25 cellular contexts compared by ENCODE assay signal in the genomic region with DNA sequence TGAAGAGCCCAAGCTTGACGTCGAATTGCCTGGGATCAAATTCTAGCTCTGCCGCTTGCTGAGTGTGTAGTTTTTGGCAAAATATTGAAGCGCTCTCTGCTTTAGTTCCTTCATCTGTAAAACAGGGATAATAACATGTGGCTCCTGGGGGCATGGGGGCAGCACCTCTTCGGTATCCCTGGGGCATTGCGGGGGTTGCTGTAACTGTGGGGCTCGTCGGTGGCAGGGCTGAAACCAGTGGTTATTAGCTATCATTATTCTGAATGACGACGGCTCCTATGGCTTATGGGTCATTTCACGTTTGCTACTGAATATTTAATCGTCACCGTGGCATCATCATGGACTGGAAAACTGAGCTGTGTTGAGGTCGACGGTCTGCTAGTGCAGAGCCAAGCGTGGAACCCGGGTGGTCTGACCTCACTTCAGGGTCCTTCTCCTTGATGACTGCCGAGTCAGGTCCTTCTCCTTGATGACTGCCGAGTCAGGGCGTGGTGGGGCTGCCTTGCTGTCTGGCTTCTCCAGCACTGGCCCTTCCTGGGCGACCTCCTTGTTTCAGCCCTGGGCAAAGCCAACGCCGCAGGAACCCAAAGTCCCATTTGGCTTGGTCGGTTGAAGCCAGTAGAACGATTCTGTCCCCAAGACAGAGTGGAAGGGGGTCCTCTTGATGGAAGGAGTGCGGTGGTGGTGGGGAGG. TPM values are rescaled to one million over a fixed set of nuclear protein-coding genes. Genes with fewer than 3 reads are reported as not detected.
DNase-seq lines count a peak whose midpoint lies in the region; ATAC-seq and TF ChIP-seq lines count a peak whose summit lies in the region.
"Had no signal": no experiment of that assay in that cellular context is flagged by ENCODE, and none has a peak within 500 bp of the region (broad histone marks: within the 10 kb centered on the region; RNA-seq: fewer than 3 reads in every experiment).

No MANE protein-coding gene starts in this region.

- no peaks in the 10 kb centered on the region for H3K79me1 ChIP-seq in H9 (ENCODE audit: insufficient read depth, low read depth, low read length, poor library complexity, severe bottlenecking)

- no peaks in the 10 kb centered on the region for H3K9me3 ChIP-seq in SK-N-SH
- no peaks in the 10 kb centered on the region for H3K9me3 ChIP-seq in H9 (ENCODE audit: control insufficient read depth, low read depth, low read length)
- H3K9me3 ChIP-seq: stomach, transverse colon had no signal

- no peaks in the 10 kb centered on the region for H3K9me2 ChIP-seq in SK-N-SH

- H3K56ac ChIP-seq in H9 (ENCODE audit: insufficient read length, low read depth, low read length) = no peak overlapping the region

- H3K27ac Mint-ChIP-seq in H9 = peak overlapping the region in 1 of 3 experiments; percentile 34; a peak in 1 of 7 replicates
- no peak overlapping the region for H3K27ac Mint-ChIP-seq in osteocyte (ENCODE audit: unreplicated experiment)
- H3K27ac Mint-ChIP-seq: activated naive CD8-positive, alpha-beta T cell; activated T-helper 1 cell treated with anti-CD3 and anti-CD28 coated beads, Interleukin-12 subunit alpha, Interleukin-12 subunit beta, Interleukin-2, Interleukin-4 antibody, amounts not matched to agents 30 ng/mL and 10 ng/mL and 1 ng/mL, durations not matched to agents 14 hours and 24 hours and 36 hours; naive thymus-derived CD4-positive, alpha-beta T cell had no signal

- H3K36me3 Mint-ChIP-seq in H9 (ENCODE audit: insufficient read depth in 1 of 3, low read depth in 3 of 3) (no peaks in the 10 kb centered on the region), osteocyte (ENCODE audit: unreplicated experiment) (no peaks in the 10 kb centered on the region)
- H3K36me3 Mint-ChIP-seq: activated naive CD8-positive, alpha-beta T cell; naive thymus-derived CD4-positive, alpha-beta T cell had no signal

- no peak overlapping the region for H3K4me3 Mint-ChIP-seq in H9
- no peak overlapping the region for H3K4me3 Mint-ChIP-seq in osteocyte (ENCODE audit: unreplicated experiment)
- H3K4me3 Mint-ChIP-seq: activated naive CD8-positive, alpha-beta T cell; activated T-helper 1 cell treated with anti-CD3 and anti-CD28 coated beads, Interleukin-12 subunit alpha, Interleukin-12 subunit beta, Interleukin-2, Interleukin-4 antibody, amounts not matched to agents 30 ng/mL and 10 ng/mL and 1 ng/mL, durations not matched to agents 14 hours and 24 hours and 36 hours; naive thymus-derived CD4-positive, alpha-beta T cell had no signal

- no peaks in the 10 kb centered on the region for H3F3A ChIP-seq in SK-N-SH (replicated peaks; ENCODE audit: insufficient read depth)

- 82% methylated on average over 23 of the region's 26 CpGs for WGBS in SK-N-SH (ENCODE audit: low lambda C conversion rate)
- no CpG with 5 or more reads among the region's 26 CpGs for WGBS in H9 (ENCODE audit: extremely low coverage, insufficient read length, low lambda C conversion rate)

- H3K27me3 Mint-ChIP-seq in H9 (ENCODE audit: low read depth) = peaks cover 16% of the 10 kb centered on the region
- peaks cover 44% of the 10 kb centered on the region for H3K27me3 Mint-ChIP-seq in osteocyte (ENCODE audit: unreplicated experiment)

- CTCF ChIA-PET in SK-N-SH (lab: Yijun Ruan, JAX) (no interaction called here), HEK293T (lab: Yijun Ruan, JAX) (interaction anchor here (1.2 kb wide), 1 partner anchor 58 kb away, joined by 3 read pairs; no protein-coding TSS in a partner anchor)

- no peak overlapping the region for H2BK15ac ChIP-seq in H9 (ENCODE audit: low read depth, low read length)

- no peak overlapping the region for H3K4me2 ChIP-seq in SK-N-SH
- H3K4me2 ChIP-seq in H9 (ENCODE audit: insufficient read depth, insufficient read length, low read length) = no peak overlapping the region

- H3K79me2 ChIP-seq in SK-N-SH (ENCODE audit: insufficient read depth) (no peaks in the 10 kb centered on the region), H9 (ENCODE audit: insufficient read depth, low read length) (no peaks in the 10 kb centered on the region)

- no peak overlapping the region for H2BK20ac ChIP-seq in H9 (ENCODE audit: low read depth, low read length, poor library complexity, severe bottlenecking)

- H4K8ac ChIP-seq in H9 (replicated peaks; ENCODE audit: insufficient read length, low read depth, low read length) = no peak overlapping the region

- H3K9ac ChIP-seq in SK-N-SH (no peak overlapping the region), H9 (ENCODE audit: extremely low read depth, insufficient read length, low read length) (no peak overlapping the region)

- no peaks in the 10 kb centered on the region for H3K23me2 ChIP-seq in H9 (ENCODE audit: insufficient read length, low read depth, low read length, poor library complexity, severe bottlenecking)

- H3T11ph ChIP-seq in H9 (ENCODE audit: low read length) = no peak overlapping the region

- H2BK5ac ChIP-seq in H9 (ENCODE audit: insufficient read length, low read length) = no peak overlapping the region

- H3K4me1 ChIP-seq in SK-N-SH (ENCODE audit: control insufficient read depth in 1 of 2, insufficient read depth in 2 of 2, low read depth in 1 of 2, low read length in 1 of 2) = peaks cover 0 to 11% of the 10 kb centered on the region in 2 experiments; a peak in 2 of 4 replicates
- H3K4me1 ChIP-seq in H9 (ENCODE audit: insufficient read depth, low read length) = no peaks in the 10 kb centered on the region

- H2AFZ ChIP-seq in SK-N-SH (ENCODE audit: low read depth) (no peak overlapping the region), H9 (ENCODE audit: low read length) (no peak overlapping the region)

- ATAC-seq in SK-N-SH treated with all-trans-retinoic acid at 6 μM for 48 hours = no peak
- ATAC-seq: GM12878; naive thymus-derived CD4-positive, alpha-beta T cell had no signal

- no peaks in the 10 kb centered on the region for H3K9me3 Mint-ChIP-seq in H9
- no peaks in the 10 kb centered on the region for H3K9me3 Mint-ChIP-seq in osteocyte (ENCODE audit: unreplicated experiment)
- H3K9me3 Mint-ChIP-seq: activated T-helper 1 cell treated with anti-CD3 and anti-CD28 coated beads, Interleukin-12 subunit alpha, Interleukin-12 subunit beta, Interleukin-2, Interleukin-4 antibody, amounts not matched to agents 30 ng/mL and 10 ng/mL and 1 ng/mL, durations not matched to agents 14 hours and 24 hours and 36 hours had no signal

- H3K27ac ChIP-seq in SK-N-SH (ENCODE audit: low read depth in 2 of 2, low read length in 1 of 2) = no peak overlapping the region
- H3K27ac ChIP-seq in H9 (ENCODE audit: insufficient read length, low read depth, low read length) = no peak overlapping the region
- H3K27ac ChIP-seq: 22Rv1, stomach, transverse colon had no signal

- no peak overlapping the region for H3K14ac ChIP-seq in H9 (ENCODE audit: insufficient read depth, low read length)

- no peak for TF ChIP-seq RAD21 in SK-N-SH (IDR thresholded peaks at IDR 0.05; ENCODE audit: low read length)

- TF ChIP-seq EP300 in SK-N-SH (IDR thresholded peaks at IDR 0.05; ENCODE audit: borderline replicate concordance in 1 of 2, low read depth in 1 of 2, low read length in 1 of 2) = no peak

- DNase-seq in SK-N-SH (peak; percentile 3), H9 (peak; percentile 19), islet precursor cell (peak; percentile 54), osteocyte (ENCODE audit: extremely low spot score, unreplicated experiment) (peak; percentile 64), HEK293T (ENCODE audit: extremely low spot score) (no peak), NCI-H2107 treated with DMSO at 0.1 percent for 48 hours (lab: John Stamatoyannopoulos, UW; ENCODE audit: unreplicated experiment) (no peak)
- DNase-seq in effector CD8-positive, alpha-beta T cell (lab: John Stamatoyannopoulos, UW) = no peak
- DNase-seq: DMS79 treated with DMSO at 0.1 percent for 48 hours; effector CD4-positive, alpha-beta T cell; KG1; NCI-H748 treated with DMSO at 0.1 percent for 48 hours; stimulated activated CD4-positive, alpha-beta T cell treated with anti-CD3 and anti-CD28 coated beads, Interleukin-4, amount 100 ng/mL, for 24 hours; transverse colon had no signal

- no peak overlapping the region for H2BK120ac ChIP-seq in H9 (ENCODE audit: low read depth, low read length, poor library complexity, severe bottlenecking)

- H3K4me1 Mint-ChIP-seq in H9 (peaks cover 3 to 8% of the 10 kb centered on the region in 2 experiments; a peak in 3 of 4 replicates), osteocyte (ENCODE audit: unreplicated experiment) (peaks cover 5% of the 10 kb centered on the region)

- no peak overlapping the region for H2BK12ac ChIP-seq in H9 (ENCODE audit: insufficient read length, low read depth, low read length)

- TF ChIP-seq CTCF in SK-N-SH (IDR thresholded peaks at IDR 0.05) (no peak), H9 (conservative IDR thresholded peaks at IDR 0.05) (no peak), osteocyte (IDR thresholded peaks at IDR 0.05) (no peak)

- no peak overlapping the region for H3K18ac ChIP-seq in H9 (ENCODE audit: insufficient read length, low read depth, low read length)

- H4K91ac ChIP-seq in H9 (ENCODE audit: insufficient read length, low read depth, low read length) = no peak overlapping the region

- POLR2A ChIA-PET in SK-N-SH (lab: Yijun Ruan, JAX) = no interaction called here
- POLR2A ChIA-PET in HEK293T (lab: Yijun Ruan, JAX) = no interaction called here

- no peak overlapping the region for H4K5ac ChIP-seq in H9 (ENCODE audit: insufficient read length, low read depth, low read length)

- H3K27me3 ChIP-seq in SK-N-SH (ENCODE audit: insufficient read depth) = peaks cover 15% of the 10 kb centered on the region; the same call in 1 of the 2 replicates
- H3K27me3 ChIP-seq in H9 (ENCODE audit: insufficient read depth, low read length) = no peaks in the 10 kb centered on the region; the same call in 1 of the 2 replicates
- H3K27me3 ChIP-seq: transverse colon had no signal

- no peak overlapping the region for H3K4me3 ChIP-seq in SK-N-SH (ENCODE audit: low read depth in 2 of 2, low read length in 1 of 2)
- H3K4me3 ChIP-seq: GM12878, stomach, transverse colon had no signal

- no peak overlapping the region for H2AK5ac ChIP-seq in H9 (ENCODE audit: insufficient read length, low read length)

- no peak overlapping the region for H3K23ac ChIP-seq in H9 (ENCODE audit: insufficient read length, low read depth, low read length)

- no peaks in the 10 kb centered on the region for H4K20me1 ChIP-seq in SK-N-SH (ENCODE audit: insufficient read depth)
- no peaks in the 10 kb centered on the region for H4K20me1 ChIP-seq in H9 (ENCODE audit: control insufficient read depth, insufficient read depth, insufficient read length)

- H3K4ac ChIP-seq in H9 (ENCODE audit: low read depth, low read length) = no peak overlapping the region

- no peaks in the 10 kb centered on the region for H3K36me3 ChIP-seq in SK-N-SH (replicated peaks in 1 of 2; ENCODE audit: control insufficient read depth in 1 of 2, insufficient read depth in 2 of 2, low read length in 1 of 2)
- H3K36me3 ChIP-seq: stomach, transverse colon had no signal

TF ChIP-seq in SK-N-SH treated with all-trans-retinoic acid at 6 μM for 48 hours, 23 proteins besides CTCF, POLR2A, EP300 and RAD21 (continues in another document):
- no peak for TF ChIP-seq ZNF565 (CRISPR knock-in tag; conservative IDR thresholded peaks at IDR 0.05; ENCODE audit: low read depth)

TF ChIP-seq in HEK293T, 16 proteins besides CTCF, POLR2A, EP300 and RAD21 (continues in another document):
- TF ChIP-seq LEF1 (IDR thresholded peaks at IDR 0.05; ENCODE audit: borderline replicate concordance) = no peak

RNA-seq across cellular contexts. Expression of gene PSAPL1, which starts 41.1 kb away (rescaled TPM):
- polyA plus RNA-seq in SK-N-SH (2012; rRNA removed) = 0.02 and 0.03 TPM in 2 replicates
- 0.01 TPM in 2 replicates for polyA plus RNA-seq in SK-N-SH (2012; cell fraction: cytosol; rRNA removed)
- polyA plus RNA-seq in SK-N-SH (2012; cell fraction: nucleus; rRNA removed) = 0.01 and 0.02 TPM in 2 replicates
- total RNA-seq in H9 (2021) = 0.04 TPM in 1 of 2 replicates, not detected in the other
- not detected in 2 replicates for total RNA-seq in osteocyte
- total RNA-seq: activated T-helper 1 cell treated with anti-CD3 and anti-CD28 coated beads, Interleukin-12 subunit alpha, Interleukin-12 subunit beta, Interleukin-2, Interleukin-4 antibody, amounts not matched to agents 30 ng/mL and 10 ng/mL and 1 ng/mL, durations not matched to agents 14 hours and 24 hours and 36 hours; cerebellum; esophagus mucosa; frontal cortex; GM12878; kidney epithelial cell; naive thymus-derived CD4-positive, alpha-beta T cell; pulmonary artery endothelial cell; transverse colon had no signal
- polyA plus RNA-seq: GM12878; naive thymus-derived CD4-positive, alpha-beta T cell had no signal

Comparison
In these comparisons a context has a peak if more than half of its experiments do, and no peak if none do; other contexts are left out.
1. DNase-seq: peak in SK-N-SH (single experiment), H9 (single experiment), islet precursor cell (single experiment) and osteocyte (single experiment); none in HEK293T (single experiment), effector CD8-positive, alpha-beta T cell (single experiment) and NCI-H2107 treated with DMSO at 0.1 percent for 48 hours (single experiment).